ENCODE assay signal across 21 cellular contexts in genomic region chr5:109916481-109917153, GRCh38.
"Had no signal": no experiment of that assay in that cellular context is flagged by ENCODE, and none has a peak within 500 bp of the region (broad histone marks: within the 10 kb centered on the region; RNA-seq: fewer than 3 reads in every experiment).

No MANE protein-coding gene starts in this region.

- H3K9me3 Mint-ChIP-seq: central memory CD8-positive, alpha-beta T cell had no signal

- H3K27me3 Mint-ChIP-seq: activated CD8-positive, alpha-beta T cell treated with anti-CD3 and anti-CD28 coated beads for 36 hours; activated naive CD8-positive, alpha-beta T cell treated with anti-CD3 and anti-CD28 coated beads, Interleukin-2, amount 10 ng/mL, durations not matched to agents 7 days and 5 days; central memory CD8-positive, alpha-beta T cell had no signal

- H3K4me3 Mint-ChIP-seq: activated CD8-positive, alpha-beta T cell treated with anti-CD3 and anti-CD28 coated beads for 36 hours; activated naive CD8-positive, alpha-beta T cell treated with anti-CD3 and anti-CD28 coated beads, Interleukin-2, amount 10 ng/mL, durations not matched to agents 7 days and 5 days; central memory CD8-positive, alpha-beta T cell; natural killer cell treated with Interleukin-12 subunit alpha and Interleukin-12 subunit beta and Interleukin-15 and Interleukin-18, amount 100 ng/mL, for 72 hours; T-helper 1 cell treated with Interleukin-12 subunit alpha and Interleukin-12 subunit beta and Interleukin-4 antibody, amounts not matched to agents 30 μg/mL and 1 μg/mL, for 36 hours had no signal

- DNase-seq: activated CD4-positive, alpha-beta T cell treated with anti-CD3 and anti-CD28 coated beads for 4 hours; activated CD8-positive, alpha-beta memory T cell treated with anti-CD3 and anti-CD28 coated beads, Interleukin-2, amount 50 U/mL, for 4 hours; activated CD8-positive, alpha-beta T cell treated with anti-CD3 and anti-CD28 coated beads for 36 hours; activated naive CD4-positive, alpha-beta T cell; activated naive CD8-positive, alpha-beta T cell treated with anti-CD3 and anti-CD28 coated beads, Interleukin-2, amount 10 ng/mL, durations not matched to agents 7 days and 5 days; anterior cingulate cortex; brain microvascular endothelial cell; cortex of kidney; effector CD4-positive, alpha-beta T cell; esophagus squamous epithelium; hippocampal formation; mesenchymal stem cell; ovary; sigmoid colon; spleen; stomach; testis; upper lobe of right lung had no signal

- H3K27me3 ChIP-seq: brain microvascular endothelial cell, esophagus squamous epithelium, ovary, sigmoid colon, spleen, stomach, testis, upper lobe of right lung had no signal

- H3K9me3 ChIP-seq: esophagus squamous epithelium, ovary, sigmoid colon, stomach, testis, upper lobe of right lung had no signal

- H3K27ac Mint-ChIP-seq: activated CD8-positive, alpha-beta T cell treated with anti-CD3 and anti-CD28 coated beads for 36 hours; activated naive CD8-positive, alpha-beta T cell treated with anti-CD3 and anti-CD28 coated beads, Interleukin-2, amount 10 ng/mL, durations not matched to agents 7 days and 5 days; natural killer cell treated with Interleukin-12 subunit alpha and Interleukin-12 subunit beta and Interleukin-15 and Interleukin-18, amount 100 ng/mL, for 72 hours; T-helper 1 cell treated with Interleukin-12 subunit alpha and Interleukin-12 subunit beta and Interleukin-4 antibody, amounts not matched to agents 30 μg/mL and 1 μg/mL, for 36 hours had no signal

- H3K4me1 ChIP-seq: esophagus squamous epithelium, spleen, testis, upper lobe of right lung had no signal

- H3K36me3 ChIP-seq: brain microvascular endothelial cell, esophagus squamous epithelium, ovary, sigmoid colon, spleen, stomach, upper lobe of right lung had no signal

- H3K27ac ChIP-seq: brain microvascular endothelial cell, esophagus squamous epithelium, ovary, sigmoid colon, spleen, stomach, testis, upper lobe of right lung had no signal

- ATAC-seq: activated CD8-positive, alpha-beta T cell treated with anti-CD3 and anti-CD28 coated beads for 36 hours; natural killer cell treated with Interleukin-12 subunit alpha and Interleukin-12 subunit beta and Interleukin-15 and Interleukin-18, amount 100 ng/mL, for 72 hours; upper lobe of right lung had no signal

- H3K4me3 ChIP-seq: esophagus squamous epithelium, ovary, sigmoid colon, spleen, stomach, testis, upper lobe of right lung had no signal

- H3K36me3 Mint-ChIP-seq: natural killer cell treated with Interleukin-12 subunit alpha and Interleukin-12 subunit beta and Interleukin-15 and Interleukin-18, amount 100 ng/mL, for 72 hours had no signal
